In genomic region chr19:18634612-18635290, GRCh38 we compare ENCODE assay signal across 18 cellular contexts. TPM values are rescaled to one million over a fixed set of nuclear protein-coding genes. Genes with fewer than 3 reads are reported as not detected.
DNase-seq lines count a peak whose midpoint lies in the region; ATAC-seq and TF ChIP-seq lines count a peak whose summit lies in the region.
"Had no signal": no experiment of that assay in that cellular context is flagged by ENCODE, and none has a peak within 500 bp of the region (broad histone marks: within the 10 kb centered on the region; RNA-seq: fewer than 3 reads in every experiment).

No MANE protein-coding gene starts in this region.

- CTCF ChIA-PET in HEK293T (lab: Yijun Ruan, JAX): no interaction called here

- H3K36me3 Mint-ChIP-seq in activated naive CD8-positive, alpha-beta T cell: no peaks in the 10 kb centered on the region
- no peaks in the 10 kb centered on the region for H3K36me3 Mint-ChIP-seq in activated naive CD8-positive, alpha-beta T cell treated with anti-CD3 and anti-CD28 coated beads for 36 hours
- H3K36me3 Mint-ChIP-seq: memory B cell had no signal

- no peak for DNase-seq in activated naive CD8-positive, alpha-beta T cell treated with anti-CD3 and anti-CD28 coated beads for 36 hours
- no peak for DNase-seq in adipocyte (ENCODE audit: low read depth)
- peak in 1 of 2 donors; percentile 45 for DNase-seq in left colon
- no peak for DNase-seq in HEK293T (ENCODE audit: extremely low spot score)
- DNase-seq in DMS153 treated with DMSO at 0.1 percent for 48 hours (lab: John Stamatoyannopoulos, UW; ENCODE audit: unreplicated experiment): no peak
- DNase-seq in NCI-H2029 (lab: John Stamatoyannopoulos, UW): no peak
- DNase-seq: activated CD8-positive, alpha-beta memory T cell treated with anti-CD3 and anti-CD28 coated beads for 24 hours; activated effector memory CD4-positive, alpha-beta T cell treated with anti-CD3 and anti-CD28 coated beads, Interleukin-2, amount 50 U/mL, for 16 hours; AML-193; DMS53; NCI-H187 treated with DMSO at 0.1 percent for 48 hours; stimulated activated naive CD4-positive, alpha-beta T cell treated with Interleukin-2 at 50 U/mL for 16 hours had no signal

- peaks cover 22% of the 10 kb centered on the region for H3K4me1 Mint-ChIP-seq in activated naive CD8-positive, alpha-beta T cell (ENCODE audit: low read depth)
- H3K4me1 Mint-ChIP-seq in activated naive CD8-positive, alpha-beta T cell treated with anti-CD3 and anti-CD28 coated beads for 36 hours: peaks cover 18% of the 10 kb centered on the region

- ATAC-seq in left colon (peak; percentile 5), HG02642 (IDR thresholded peaks at IDR 0.05; ENCODE audit: poor library complexity, unreplicated experiment) (no peak)

- POLR2A ChIA-PET in HEK293T (lab: Yijun Ruan, JAX): no interaction called here

- H3K27me3 Mint-ChIP-seq in activated naive CD8-positive, alpha-beta T cell: peaks cover 1% of the 10 kb centered on the region
- H3K27me3 Mint-ChIP-seq in activated naive CD8-positive, alpha-beta T cell treated with anti-CD3 and anti-CD28 coated beads for 36 hours: no peaks in the 10 kb centered on the region

- no peak overlapping the region for H3K4me3 ChIP-seq in adipocyte (ENCODE audit: low read length)
- H3K4me3 ChIP-seq: HAP-1, SJSA1, skin epidermis had no signal

- H3K9ac ChIP-seq in adipocyte (ENCODE audit: low read length): peak overlapping the region; percentile 11

- intact Hi-C loops in left colon (cut with DNase I, micrococcal nuclease): no loop called here

- H3K9me3 ChIP-seq in adipocyte (ENCODE audit: control insufficient read depth, low read length): no peaks in the 10 kb centered on the region
- H3K9me3 ChIP-seq: HAP-1, SJSA1 had no signal

- H3K27me3 ChIP-seq in adipocyte (replicated peaks; ENCODE audit: control insufficient read depth, insufficient read depth, low read length): no peaks in the 10 kb centered on the region

- peaks cover 31% of the 10 kb centered on the region for H3K4me1 ChIP-seq in adipocyte (ENCODE audit: control insufficient read depth, insufficient read depth, low read length)

- H3K27ac Mint-ChIP-seq in activated naive CD8-positive, alpha-beta T cell: no peak overlapping the region
- no peak overlapping the region for H3K27ac Mint-ChIP-seq in activated naive CD8-positive, alpha-beta T cell treated with anti-CD3 and anti-CD28 coated beads for 36 hours
- H3K27ac Mint-ChIP-seq: memory B cell had no signal

- H3K9me3 Mint-ChIP-seq in activated naive CD8-positive, alpha-beta T cell (ENCODE audit: low read depth): no peaks in the 10 kb centered on the region
- no peaks in the 10 kb centered on the region for H3K9me3 Mint-ChIP-seq in activated naive CD8-positive, alpha-beta T cell treated with anti-CD3 and anti-CD28 coated beads for 36 hours
- H3K9me3 Mint-ChIP-seq: memory B cell had no signal

- peak overlapping the region; percentile 80 for H3K4me3 Mint-ChIP-seq in activated naive CD8-positive, alpha-beta T cell
- no peak overlapping the region for H3K4me3 Mint-ChIP-seq in activated naive CD8-positive, alpha-beta T cell treated with anti-CD3 and anti-CD28 coated beads for 36 hours

- no peaks in the 10 kb centered on the region for H3K36me3 ChIP-seq in adipocyte (ENCODE audit: control insufficient read depth, insufficient read depth, low read length, severe bottlenecking)
- H3K36me3 ChIP-seq: HAP-1, SJSA1 had no signal

TF ChIP-seq in HEK293T, 16 proteins besides CTCF, POLR2A, EP300 and RAD21:
- TF ChIP-seq ELF4 (IDR thresholded peaks at IDR 0.05): no peak
- no peak for TF ChIP-seq ZNF384 (IDR thresholded peaks at IDR 0.05)
- no peak for TF ChIP-seq PKNOX1 (IDR thresholded peaks at IDR 0.05)
- TF ChIP-seq HDGF (IDR thresholded peaks at IDR 0.05; ENCODE audit: borderline replicate concordance): no peak
- TF ChIP-seq ARNT (IDR thresholded peaks at IDR 0.05): no peak
- TF ChIP-seq LEF1 (IDR thresholded peaks at IDR 0.05; ENCODE audit: borderline replicate concordance): no peak
- no peak for TF ChIP-seq FOXM1 (IDR thresholded peaks at IDR 0.05; ENCODE audit: borderline replicate concordance)
- no peak for TF ChIP-seq L3MBTL2 (conservative IDR thresholded peaks at IDR 0.05)
- no peak for TF ChIP-seq FOXA1 (IDR thresholded peaks at IDR 0.05)

RNA-seq across cellular contexts. Expression of gene KLHL26, which starts 2.1 kb away (rescaled TPM):
- total RNA-seq in activated naive CD8-positive, alpha-beta T cell treated with anti-CD3 and anti-CD28 coated beads for 36 hours: 10 to 100 TPM; 15.8 to 16.1 TPM
- total RNA-seq in left colon: 10 to 100 TPM in 1 of 2 donors, 1 to 10 TPM in 1; 8.5 to 10.1 TPM

RNA-seq across cellular contexts. Expression of gene TMEM59L, which starts 22.1 kb away (rescaled TPM):
- total RNA-seq in activated naive CD8-positive, alpha-beta T cell treated with anti-CD3 and anti-CD28 coated beads for 36 hours: not detected
- 1 to 10 TPM in 1 of 2 donors, under 1 TPM in 1; 0.40 to 1.1 TPM for total RNA-seq in left colon
- total RNA-seq: SJSA1 had no signal

RNA-seq across cellular contexts. Expression of gene CRLF1, which starts 28.2 kb away (rescaled TPM):
- total RNA-seq in activated naive CD8-positive, alpha-beta T cell treated with anti-CD3 and anti-CD28 coated beads for 36 hours: not detected
- 1 to 10 TPM; 1.3 to 2.4 TPM for total RNA-seq in left colon

RNA-seq across cellular contexts. Expression of gene REX1BD, which starts 46.2 kb away (rescaled TPM):
- total RNA-seq in activated naive CD8-positive, alpha-beta T cell treated with anti-CD3 and anti-CD28 coated beads for 36 hours: 10 to 100 TPM; 71.6 to 74.7 TPM
- 10 to 100 TPM; 49.2 to 53.4 TPM for total RNA-seq in left colon

RNA-seq across cellular contexts. Expression of gene CRTC1, which starts 48.7 kb away (rescaled TPM):
- total RNA-seq in activated naive CD8-positive, alpha-beta T cell treated with anti-CD3 and anti-CD28 coated beads for 36 hours: 1 to 10 TPM; 5.1 TPM
- total RNA-seq in left colon: 10 to 100 TPM; 10.2 TPM
